Comparison of ENCODE assay signal across 10 cellular contexts in the genomic region with DNA sequence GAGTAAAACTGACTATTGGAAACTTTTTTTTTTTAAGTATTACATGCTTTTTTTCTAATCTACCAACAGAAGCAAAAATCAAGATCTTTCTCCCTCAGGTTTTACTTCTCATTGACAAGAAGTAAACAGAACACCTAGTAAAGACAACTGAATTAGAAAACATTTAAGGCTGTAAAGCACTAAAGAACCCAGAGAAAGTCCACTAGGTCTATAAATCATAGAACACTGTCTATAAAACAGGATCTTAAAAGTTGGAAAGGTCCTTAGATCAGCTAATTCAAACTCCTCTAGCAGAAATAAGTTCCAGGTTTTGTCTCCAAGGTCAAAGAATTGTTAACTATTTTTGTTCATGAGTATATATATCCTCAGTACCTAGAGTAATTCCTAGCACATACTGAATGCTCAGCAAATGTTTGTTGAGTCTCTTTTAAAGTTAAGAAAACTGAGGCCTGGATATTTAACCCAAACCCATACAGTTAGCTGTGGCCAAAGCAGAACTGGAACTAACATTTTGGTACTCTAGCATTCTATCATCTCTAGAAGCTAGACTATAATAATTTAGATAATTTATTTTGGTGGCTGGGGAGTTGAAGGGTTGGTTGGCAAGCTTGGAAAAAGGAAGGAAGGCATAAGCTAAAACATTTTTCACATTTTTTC. TPM values are rescaled to one million over a fixed set of nuclear protein-coding genes. Genes with fewer than 3 reads are reported as not detected.
DNase-seq lines count a peak whose midpoint lies in the region; ATAC-seq and TF ChIP-seq lines count a peak whose summit lies in the region.
"Had no signal": no experiment of that assay in that cellular context is flagged by ENCODE, and none has a peak within 500 bp of the region (broad histone marks: within the 10 kb centered on the region; RNA-seq: fewer than 3 reads in every experiment).

No MANE protein-coding gene starts in this region.

- peaks cover 25% of the 10 kb centered on the region; the same call in 1 of the 2 replicates for H4K20me1 ChIP-seq in OCI-LY3 (ENCODE audit: insufficient read depth, low read length)

- POLR2A ChIA-PET in CD8-positive, alpha-beta memory T cell (lab: Charles Lee) = no interaction called here

- H3K4me2 ChIP-seq in OCI-LY3 (ENCODE audit: low read length) = peak overlapping the region; percentile 87
- H3K4me2 ChIP-seq in trophoblast cell (ENCODE audit: low read length) = no peak overlapping the region

- TF ChIP-seq CTCF in OCI-LY3 (IDR thresholded peaks at IDR 0.05; ENCODE audit: low read depth, low read length) = no peak

- H2BK120ac ChIP-seq in trophoblast cell (ENCODE audit: insufficient read depth, low read length, poor library complexity) = no peak overlapping the region

- no peak overlapping the region for H3K14ac ChIP-seq in trophoblast cell (ENCODE audit: low read length)

- H4K8ac ChIP-seq in trophoblast cell (ENCODE audit: low read depth, low read length) = no peak overlapping the region

- H2AFZ ChIP-seq in OCI-LY3 (ENCODE audit: low read depth, low read length) (no peak overlapping the region), trophoblast cell (ENCODE audit: insufficient read depth, low read length, poor library complexity) (no peak overlapping the region)

- peaks cover 58% of the 10 kb centered on the region for H3K4me1 ChIP-seq in CD8-positive, alpha-beta memory T cell (ENCODE audit: insufficient read depth, low read length)
- H3K4me1 ChIP-seq in OCI-LY3 (ENCODE audit: low read length) (peaks cover 57% of the 10 kb centered on the region), trophoblast cell (ENCODE audit: control insufficient read depth in 1 of 2, insufficient read depth in 2 of 2, low read length in 2 of 2) (peaks cover 0 to 2% of the 10 kb centered on the region in 2 experiments)

- peak overlapping the region; percentile 87 for H3K27ac ChIP-seq in CD8-positive, alpha-beta memory T cell (ENCODE audit: low read depth, low read length)
- peak overlapping the region; percentile 77 for H3K27ac ChIP-seq in OCI-LY3 (ENCODE audit: low read length)
- H3K27ac ChIP-seq in trophoblast cell (ENCODE audit: low read depth, low read length) = no peak overlapping the region

- peaks cover 79 to 86% (median 86%) of the 10 kb centered on the region in 3 donors for H3K4me1 Mint-ChIP-seq in CD8-positive, alpha-beta memory T cell
- H3K4me1 Mint-ChIP-seq in effector memory CD8-positive, alpha-beta T cell (ENCODE audit: low read depth in 2 of 2) = peaks cover 60 to 74% of the 10 kb centered on the region in 2 donors

- H3K4ac ChIP-seq in trophoblast cell (ENCODE audit: low read depth, low read length) = peak overlapping the region; percentile 59

- no peak overlapping the region for H2BK12ac ChIP-seq in trophoblast cell (ENCODE audit: low read length)

- H2AK5ac ChIP-seq in trophoblast cell (ENCODE audit: low read length) = no peak overlapping the region

- no peak overlapping the region for H4K12ac ChIP-seq in trophoblast cell (ENCODE audit: low read depth, low read length)

- CTCF ChIA-PET in CD8-positive, alpha-beta memory T cell (lab: Charles Lee) = interaction anchor here (1.3 to 4.0 kb wide), 3 partner anchors 10 to 219 kb away, joined by 3 to 14 read pairs (median 6); no protein-coding TSS in a partner anchor

- H3K4me3 ChIP-seq in CD8-positive, alpha-beta memory T cell (ENCODE audit: low read length) = no peak overlapping the region
- H3K4me3 ChIP-seq in OCI-LY3 (ENCODE audit: low read length) (peak overlapping the region; percentile 92), trophoblast cell (ENCODE audit: low read depth, low read length) (no peak overlapping the region)

- no peak for DNase-seq in CD8-positive, alpha-beta memory T cell
- no peak for DNase-seq in effector memory CD8-positive, alpha-beta T cell
- no peak for DNase-seq in trophoblast cell
- DNase-seq in head of caudate nucleus = no peak
- DNase-seq in D341Med (ENCODE audit: low spot score) = no peak
- DNase-seq in NCI-H1105 (lab: John Stamatoyannopoulos, UW) = no peak
- DNase-seq: DMS53; stimulated activated CD4-positive, alpha-beta T cell treated with anti-CD3 and anti-CD28 coated beads, Interleukin-4, amount 100 ng/mL, for 4 hours had no signal

- ATAC-seq in effector memory CD8-positive, alpha-beta T cell (replicated peaks) = no peak
- ATAC-seq in GM18861 (IDR thresholded peaks at IDR 0.05; ENCODE audit: unreplicated experiment) = no peak

- peak overlapping the region; percentile 85 to 98 (median 92) for H3K4me3 Mint-ChIP-seq in CD8-positive, alpha-beta memory T cell
- peak overlapping the region; percentile 96 to 100 for H3K4me3 Mint-ChIP-seq in effector memory CD8-positive, alpha-beta T cell

- H2BK5ac ChIP-seq in trophoblast cell (ENCODE audit: low read depth, low read length, poor library complexity) = no peak overlapping the region

- H3K27ac Mint-ChIP-seq in CD8-positive, alpha-beta memory T cell = peak overlapping the region; percentile 90 to 98 (median 94)
- peak overlapping the region; percentile 97 to 98 for H3K27ac Mint-ChIP-seq in effector memory CD8-positive, alpha-beta T cell

- peaks cover 8% of the 10 kb centered on the region for H3K79me1 ChIP-seq in trophoblast cell (ENCODE audit: low read length)

- H3K9me3 ChIP-seq in CD8-positive, alpha-beta memory T cell (ENCODE audit: low read length) = no peaks in the 10 kb centered on the region
- no peaks in the 10 kb centered on the region for H3K9me3 ChIP-seq in OCI-LY3 (ENCODE audit: insufficient read depth, low read length)
- no peaks in the 10 kb centered on the region for H3K9me3 ChIP-seq in trophoblast cell (ENCODE audit: insufficient read depth, low read depth, low read length)

- intact Hi-C loops in head of caudate nucleus (cut with DNase I) = no loop called here

- H3K27me3 Mint-ChIP-seq in CD8-positive, alpha-beta memory T cell = no peaks in the 10 kb centered on the region
- no peaks in the 10 kb centered on the region for H3K27me3 Mint-ChIP-seq in effector memory CD8-positive, alpha-beta T cell

- peaks cover 0 to 10% (median 0%) of the 10 kb centered on the region in 3 donors for H3K36me3 Mint-ChIP-seq in CD8-positive, alpha-beta memory T cell
- peaks cover 29% of the 10 kb centered on the region for H3K36me3 Mint-ChIP-seq in effector memory CD8-positive, alpha-beta T cell (ENCODE audit: insufficient read depth)

- no peaks in the 10 kb centered on the region for H3K36me3 ChIP-seq in CD8-positive, alpha-beta memory T cell (ENCODE audit: insufficient read depth, low read length)
- H3K36me3 ChIP-seq in OCI-LY3 (replicated peaks; ENCODE audit: low read depth, low read length) (no peaks in the 10 kb centered on the region), trophoblast cell (ENCODE audit: control insufficient read depth in 1 of 2, insufficient read depth in 2 of 2, low read length in 2 of 2) (no peaks in the 10 kb centered on the region)

- H3K23ac ChIP-seq in trophoblast cell (ENCODE audit: low read length) = no peak overlapping the region

- H3K9ac ChIP-seq in OCI-LY3 (ENCODE audit: low read length) = peak overlapping the region; percentile 89
- no peak overlapping the region for H3K9ac ChIP-seq in trophoblast cell (ENCODE audit: low read length)

- H3K9me3 Mint-ChIP-seq in CD8-positive, alpha-beta memory T cell = no peaks in the 10 kb centered on the region
- H3K9me3 Mint-ChIP-seq in effector memory CD8-positive, alpha-beta T cell = peaks cover 0 to 8% of the 10 kb centered on the region in 2 donors

- H3K79me2 ChIP-seq in OCI-LY3 (ENCODE audit: low read length) (peaks cover 79% of the 10 kb centered on the region), trophoblast cell (ENCODE audit: control insufficient read depth, insufficient read depth, low read length, poor library complexity) (peaks cover 10% of the 10 kb centered on the region)

- no peak overlapping the region for H3K18ac ChIP-seq in trophoblast cell (ENCODE audit: low read length)

- no peaks in the 10 kb centered on the region for H3K27me3 ChIP-seq in CD8-positive, alpha-beta memory T cell (ENCODE audit: insufficient read depth, low read length, poor library complexity, severe bottlenecking)
- H3K27me3 ChIP-seq in OCI-LY3 (ENCODE audit: low read depth, low read length) (no peaks in the 10 kb centered on the region), trophoblast cell (ENCODE audit: insufficient read depth, low read length) (no peaks in the 10 kb centered on the region)

- no peak overlapping the region for H4K91ac ChIP-seq in trophoblast cell (ENCODE audit: low read depth, low read length)

RNA-seq across cellular contexts. Expression of gene EPS15, which starts 3.0 kb away (rescaled TPM):
- total RNA-seq in CD8-positive, alpha-beta memory T cell = 100 to 1,000 TPM; 108 to 112 TPM
- polyA plus RNA-seq in CD8-positive, alpha-beta memory T cell = 59.6 TPM
- 53.3 and 53.4 TPM in 2 replicates for polyA plus RNA-seq in trophoblast cell (2013)
